9 cellular contexts compared by ENCODE assay signal in genomic region chr15:51380999-51381806, GRCh38. TPM values are rescaled to one million over a fixed set of nuclear protein-coding genes. Genes with fewer than 3 reads are reported as not detected.
A peak's percentile ranks its signal among the peaks of the same experiment; 100 is the strongest.
DNase-seq lines count a peak whose midpoint lies in the region; ATAC-seq lines count a peak whose summit lies in the region.
"Had no signal": no experiment of that assay in that cellular context is flagged by ENCODE, and none has a peak within 500 bp of the region (broad histone marks: within the 10 kb centered on the region; RNA-seq: fewer than 3 reads in every experiment).

No MANE protein-coding gene starts in this region.

- no peaks in the 10 kb centered on the region for H3K4me1 ChIP-seq in right cardiac atrium (ENCODE audit: control insufficient read depth, insufficient read depth, low read length)
- no peaks in the 10 kb centered on the region for H3K4me1 ChIP-seq in CD8-positive, alpha-beta memory T cell (ENCODE audit: insufficient read depth, low read length)

- no peak overlapping the region for H3K27ac ChIP-seq in right cardiac atrium (ENCODE audit: low read length)
- no peak overlapping the region for H3K27ac ChIP-seq in CD8-positive, alpha-beta memory T cell (ENCODE audit: low read depth, low read length)

- no peaks in the 10 kb centered on the region for H3K9me3 ChIP-seq in right cardiac atrium (ENCODE audit: control insufficient read depth, low read length)
- H3K9me3 ChIP-seq in CD8-positive, alpha-beta memory T cell (ENCODE audit: low read length), result no peaks in the 10 kb centered on the region

- no peaks in the 10 kb centered on the region for H3K36me3 ChIP-seq in CD8-positive, alpha-beta memory T cell (ENCODE audit: insufficient read depth, low read length)

- DNase-seq in DMS114 treated with DMSO at 0.1 percent for 48 hours (lab: John Stamatoyannopoulos, UW; ENCODE audit: unreplicated experiment), result peak; percentile 63
- peak; percentile 90 for DNase-seq in NCI-H69 (lab: John Stamatoyannopoulos, UW)
- peak; percentile 59 for DNase-seq in amniotic epithelial cell (ENCODE audit: low read depth)
- peak; percentile 57 to 67 (median 58) for DNase-seq in right cardiac atrium
- peak; percentile 40 for DNase-seq in renal cortical epithelial cell (ENCODE audit: low read depth)
- no peak for DNase-seq in CD8-positive, alpha-beta memory T cell

- WGBS in right cardiac atrium, result 10% methylated on average over 14 of the region's 14 CpGs

- no peak overlapping the region for H3K4me3 Mint-ChIP-seq in CD8-positive, alpha-beta memory T cell
- H3K4me3 Mint-ChIP-seq: activated naive CD8-positive, alpha-beta T cell had no signal

- CTCF ChIA-PET in CD8-positive, alpha-beta memory T cell (lab: Charles Lee), result no interaction called here

- no peaks in the 10 kb centered on the region for H3K36me3 Mint-ChIP-seq in CD8-positive, alpha-beta memory T cell
- H3K36me3 Mint-ChIP-seq: activated naive CD8-positive, alpha-beta T cell had no signal

- no peaks in the 10 kb centered on the region for H3K9me3 Mint-ChIP-seq in CD8-positive, alpha-beta memory T cell

- H3K27ac Mint-ChIP-seq in CD8-positive, alpha-beta memory T cell, result no peak overlapping the region
- H3K27ac Mint-ChIP-seq: activated naive CD8-positive, alpha-beta T cell had no signal

- peaks cover 6 to 31% of the 10 kb centered on the region in 2 donors for H3K27me3 Mint-ChIP-seq in CD8-positive, alpha-beta memory T cell

- intact Hi-C loops in right cardiac atrium (cut with DNase I), result loop anchor here in 3 of 4 donors (1.0 to 10.0 kb wide), 4 partner anchors 99 to 219 kb away; no protein-coding TSS in a partner anchor

- ATAC-seq in GM19043 (IDR thresholded peaks at IDR 0.05; ENCODE audit: low read depth, unreplicated experiment), result peak; percentile 74
- peak; percentile 72 for ATAC-seq in HG03378 (IDR thresholded peaks at IDR 0.05; ENCODE audit: unreplicated experiment)
- peak; percentile 91 to 95 for ATAC-seq in right cardiac atrium

- no peaks in the 10 kb centered on the region for H3K27me3 ChIP-seq in right cardiac atrium (ENCODE audit: control insufficient read depth, insufficient read depth)
- no peaks in the 10 kb centered on the region for H3K27me3 ChIP-seq in CD8-positive, alpha-beta memory T cell (ENCODE audit: insufficient read depth, low read length, poor library complexity, severe bottlenecking)

- POLR2A ChIA-PET in CD8-positive, alpha-beta memory T cell (lab: Charles Lee), result no interaction called here

- no peaks in the 10 kb centered on the region for H3K4me1 Mint-ChIP-seq in CD8-positive, alpha-beta memory T cell

- no peak overlapping the region for H3K4me3 ChIP-seq in right cardiac atrium (ENCODE audit: low read length)
- no peak overlapping the region for H3K4me3 ChIP-seq in CD8-positive, alpha-beta memory T cell (ENCODE audit: low read length)

RNA-seq across cellular contexts. Expression of gene GLDN, which starts 39.7 kb away (rescaled TPM):
- total RNA-seq in right cardiac atrium (10 to 100 TPM in 1 of 4 donors, 1 to 10 TPM in 3; 6.3 to 10.9 (median 6.6) TPM), renal cortical epithelial cell (not detected in 2 replicates)
- polyA plus RNA-seq in right cardiac atrium, result 2.3 TPM
- not detected for total RNA-seq in CD8-positive, alpha-beta memory T cell
- not detected for polyA plus RNA-seq in CD8-positive, alpha-beta memory T cell

RNA-seq across cellular contexts. Expression of gene CYP19A1, which starts 42.8 kb away (rescaled TPM):
- total RNA-seq in right cardiac atrium (1 to 10 TPM in 3 of 4 donors, under 1 TPM in 1; 0.74 to 1.3 (median 1.2) TPM), renal cortical epithelial cell (not detected in 2 replicates)
- polyA plus RNA-seq in right cardiac atrium, result 0.45 TPM
- total RNA-seq in CD8-positive, alpha-beta memory T cell, result not detected
- polyA plus RNA-seq in CD8-positive, alpha-beta memory T cell, result not detected

Comparison
In these comparisons a context has a peak if more than half of its experiments do, and no peak if none do; other contexts are left out.
1. DNase-seq: peak in DMS114 treated with DMSO at 0.1 percent for 48 hours (single experiment), NCI-H69 (single experiment), amniotic epithelial cell (single experiment), right cardiac atrium (3 of 3) and renal cortical epithelial cell (single experiment); none in CD8-positive, alpha-beta memory T cell (0 of 5).
2. Peak in every context shown above with its lines, with median percentiles within 50 percentile points of each other: ATAC-seq.